ENCODE assay signal across 10 cellular contexts in genomic region chr10:132396495-132397035, GRCh38. TPM values are rescaled to one million over a fixed set of nuclear protein-coding genes. Genes with fewer than 3 reads are reported as not detected.
DNase-seq lines count a peak whose midpoint lies in the region; ATAC-seq, FAIRE-seq and TF ChIP-seq lines count a peak whose summit lies in the region.
"Had no signal": no experiment of that assay in that cellular context is flagged by ENCODE, and none has a peak within 500 bp of the region (broad histone marks: within the 10 kb centered on the region; RNA-seq: fewer than 3 reads in every experiment).

No MANE protein-coding gene starts in this region.

- intact Hi-C loops in K562 (cut with micrococcal nuclease) = loop anchor here (2.0 kb wide), 1 partner anchor 52 kb away; no protein-coding TSS in a partner anchor

- TF ChIP-seq POLR2A in K562 (conservative IDR thresholded peaks at IDR 0.05) = no peak

- in situ Hi-C loops in K562 (cut with MboI) = no loop called here

- no peak for TF ChIP-seq EP300 in K562 (IDR thresholded peaks at IDR 0.05; ENCODE audit: low read length)

- H3K4me2 ChIP-seq in K562 (ENCODE audit: insufficient read depth, low read length) = no peak overlapping the region

- POLR2A ChIA-PET in K562 (lab: Yijun Ruan, JAX) = no interaction called here

- H3K9me1 ChIP-seq in K562 (ENCODE audit: control insufficient read depth, insufficient read depth, low read length) = no peaks in the 10 kb centered on the region

- no peak for TF ChIP-seq RAD21 in K562 (CRISPR knock-in tag; conservative IDR thresholded peaks at IDR 0.05 in 1 of 2, IDR thresholded peaks at IDR 0.05 in 1 of 2)

- CTCF ChIA-PET in K562 (lab: Yijun Ruan, JAX; ENCODE audit: low intra/inter-chr PET ratio) = interaction anchor here (0.7 kb wide), 1 partner anchor 56 kb away, joined by 3 read pairs; no protein-coding TSS in a partner anchor

- peak in 2 of 3 experiments; percentile 17 to 56; a peak in 4 of 6 replicates for TF ChIP-seq CTCF in K562 (IDR thresholded peaks at IDR 0.05 in 2 of 3, conservative IDR thresholded peaks at IDR 0.05 in 1 of 3; ENCODE audit: insufficient read depth in 2 of 3, low read depth in 1 of 3, low read length in 3 of 3)

- no peaks in the 10 kb centered on the region; the same call in 2 of the 3 replicates for H3K36me3 ChIP-seq in K562 (ENCODE audit: control insufficient read depth, insufficient read depth, low read length)

- DNase-seq in NCI-H2196 (lab: John Stamatoyannopoulos, UW; ENCODE audit: unreplicated experiment) (peak; percentile 12), NCI-H2196 treated with DMSO at 0.1 percent for 48 hours (lab: John Stamatoyannopoulos, UW; ENCODE audit: unreplicated experiment) (no peak), T-helper 1 cell (peak; percentile 52 to 71 (median 60)), K562 (ENCODE audit: extremely low read depth in 1 of 4, low spot score in 3 of 4) (peak; percentile 55 to 88 (median 80)), kidney tubule cell (ENCODE audit: low spot score) (peak; percentile 62), OCI-M2 (lab: John Stamatoyannopoulos, UW; ENCODE audit: unreplicated experiment) (no peak)
- DNase-seq in stimulated activated CD4-positive, alpha-beta T cell treated with anti-CD3 and anti-CD28 coated beads, TNF-alpha, amount 100 ng/mL, for 48 hours (ENCODE audit: low read depth in 3 of 3) = peak in 2 of 3 donors; percentile 35 to 48

- H3K79me2 ChIP-seq in K562 (ENCODE audit: control insufficient read depth, insufficient read depth, low read length) = peaks cover 12% of the 10 kb centered on the region; the same call in 2 of the 3 replicates

- no peaks in the 10 kb centered on the region for H4K20me1 ChIP-seq in K562 (replicated peaks; ENCODE audit: control insufficient read depth, insufficient read depth, low read length)

- H2AFZ ChIP-seq in K562 (ENCODE audit: low read depth, low read length) = peak overlapping the region; percentile 51

- no TSS peak for BruUV-seq in K562 (replicated peaks; lab: Mats Ljungman, UMichigan)

- peak; percentile 48 for ATAC-seq in HG03159 (IDR thresholded peaks at IDR 0.05; ENCODE audit: unreplicated experiment)
- ATAC-seq in K562 = peak; percentile 83

- peak overlapping the region; percentile 34 to 83; a peak in 3 of 4 replicates for H3K9ac ChIP-seq in K562 (ENCODE audit: insufficient read depth in 1 of 2, low read depth in 2 of 2, low read length in 2 of 2)

- FAIRE-seq in K562 (lab: Jason Lieb, UNC) = no peak
- FAIRE-seq: G401.6, islet of Langerhans had no signal

- H3K27me3 ChIP-seq in K562 (ENCODE audit: control insufficient read depth in 2 of 2, insufficient read depth in 2 of 2, low read length in 2 of 2) = no peaks in the 10 kb centered on the region

- H3K4me1 ChIP-seq in K562 (replicated peaks in 1 of 2; ENCODE audit: control insufficient read depth in 2 of 2, insufficient read depth in 2 of 2, low read length in 2 of 2) = peaks cover 5 to 70% of the 10 kb centered on the region in 2 experiments; a peak in 3 of 5 replicates

- H3K27ac ChIP-seq in K562 (ENCODE audit: extremely low read depth, low read depth, low read length) = peak overlapping the region; percentile 65; the same call in 1 of the 3 replicates

- no peaks in the 10 kb centered on the region for H3K9me3 ChIP-seq in K562 (replicated peaks; ENCODE audit: control insufficient read depth, insufficient read depth, low read depth, low read length)

- peak overlapping the region; percentile 30 for H3K4me3 ChIP-seq in K562

- WGBS in K562 (ENCODE audit: insufficient coverage, low coverage, missing lambda C conversion rate) = no CpG with 5 or more reads among the region's 80 CpGs

TF ChIP-seq in K562, 482 proteins besides CTCF, POLR2A, EP300 and RAD21 (continues in another document):
- no peak for TF ChIP-seq ETS1 (conservative IDR thresholded peaks at IDR 0.05; ENCODE audit: control insufficient read depth, low read depth, low read length)
- TF ChIP-seq L3MBTL2 (IDR thresholded peaks at IDR 0.05) = 0 out of 2 replicates have a peak, but pooled peaks have one; percentile 10
- TF ChIP-seq CXXC5 (CRISPR knock-in tag; IDR thresholded peaks at IDR 0.05) = peak; percentile 25; the same call in 1 of the 2 replicates
- peak; percentile 45; the same call in 1 of the 2 replicates for TF ChIP-seq MYC (IDR thresholded peaks at IDR 0.05; ENCODE audit: low read depth, low read length)
- no peak for TF ChIP-seq MYC (CRISPR knock-in tag; IDR thresholded peaks at IDR 0.05; ENCODE audit: borderline replicate concordance, low read depth)
- no peak for TF ChIP-seq ARID3A (IDR thresholded peaks at IDR 0.05; ENCODE audit: borderline replicate concordance, low read depth, low read length)
- peak; percentile 46 for TF ChIP-seq CTCFL (IDR thresholded peaks at IDR 0.05; ENCODE audit: borderline replicate concordance, insufficient read depth, low read depth, low read length, poor library complexity, severe bottlenecking)
- peak in 1 of 2 experiments; percentile 52; a peak in 1 of 4 replicates for TF ChIP-seq MAZ (CRISPR knock-in tag; conservative IDR thresholded peaks at IDR 0.05 in 1 of 2, IDR thresholded peaks at IDR 0.05 in 1 of 2)
- peak; percentile 83 for TF ChIP-seq ZBTB7A (IDR thresholded peaks at IDR 0.05; ENCODE audit: borderline replicate concordance, control insufficient read depth, low read depth, low read length)
- no peak for TF ChIP-seq MIER1 (IDR thresholded peaks at IDR 0.05; ENCODE audit: low read depth)

RNA-seq across cellular contexts. Expression of gene PWWP2B, which starts 0.4 kb away (rescaled TPM):
- 1.1 and 5.8 TPM in 2 replicates for total RNA-seq in K562 (2011; cell fraction: chromatin; rRNA removed; ENCODE audit: low replicate concordance)
- total RNA-seq in K562 (2011; cell fraction: nucleolus; rRNA removed) = 5.5 and 6.5 TPM in 2 replicates
- 3.1 and 3.2 TPM in 2 replicates for total RNA-seq in K562 (2011; cell fraction: nucleoplasm; rRNA removed)
- total RNA-seq in K562 (2014; rRNA removed) (7.5 and 10.4 TPM in 2 replicates), K562 (2014; rRNA removed; fragmentation: Illumina TruSeq; extraction: Trizol) (0.64 and 0.80 TPM in 2 replicates), K562 (2015; rRNA removed; fragmentation: Illumina TruSeq; extraction: Trizol) (2.0 and 2.7 TPM in 2 replicates), K562 (2021) (9.2 and 9.8 TPM in 2 replicates)
- polyA plus RNA-seq in K562 (2011; rRNA removed) (1.2 and 1.7 TPM in 2 replicates), K562 (2014; fragmentation: Illumina TruSeq; extraction: Trizol) (0.24 and 1.2 TPM in 2 replicates), K562 (2014; fragmentation: Nextera tagmentation; extraction: Ambion mirVana) (under 1 TPM in 1 of 2 experiments, not detected in 1; 0.07 TPM), K562 (2014; rRNA removed) (3.3 and 4.3 TPM in 2 replicates)
- polyA plus RNA-seq in K562 (2011; cell fraction: cytosol; rRNA removed) = 2.3 and 7.4 TPM in 2 replicates
- polyA plus RNA-seq in K562 (2011; cell fraction: nucleus; rRNA removed) = 3.1 and 5.8 TPM in 2 replicates
- 3.8 and 4.8 TPM in 2 replicates for polyA plus RNA-seq in K562 (2012)
- polyA minus RNA-seq in K562 (2011; rRNA and poly(A)+ RNA removed) = 0.57 and 1.3 TPM in 2 replicates
- polyA minus RNA-seq in K562 (2011; cell fraction: cytosol; rRNA and poly(A)+ RNA removed) = 2.9 and 4.0 TPM in 2 replicates
- 2.0 and 2.8 TPM in 2 replicates for polyA minus RNA-seq in K562 (2011; cell fraction: nucleus; rRNA and poly(A)+ RNA removed)

Comparison
In these comparisons a context has a peak if more than half of its experiments do, and no peak if none do; other contexts are left out.
1. DNase-seq: peak in NCI-H2196 (single experiment), T-helper 1 cell (5 of 5), K562 (4 of 4), kidney tubule cell (single experiment) and stimulated activated CD4-positive, alpha-beta T cell treated with anti-CD3 and anti-CD28 coated beads, TNF-alpha, amount 100 ng/mL, for 48 hours (2 of 3); none in NCI-H2196 treated with DMSO at 0.1 percent for 48 hours (single experiment) and OCI-M2 (single experiment).